Comparison of ENCODE assay signal across 1 cellular context in genomic region chr1:48889615-48890014, GRCh38.
TF ChIP-seq lines count a peak whose summit lies in the region.

No MANE protein-coding gene starts in this region.

TF ChIP-seq in H1, 55 proteins besides CTCF, POLR2A, EP300 and RAD21 (continued from another document):
- TF ChIP-seq CHD7 (IDR thresholded peaks at IDR 0.05; ENCODE audit: insufficient replicate concordance, low read length) (no peak), CBX5 (IDR thresholded peaks at IDR 0.05; ENCODE audit: low read depth, low read length) (no peak), HDAC6 (IDR thresholded peaks at IDR 0.05; ENCODE audit: low read depth, low read length) (no peak), USF2 (IDR thresholded peaks at IDR 0.05; ENCODE audit: low read length) (no peak), RFX5 (IDR thresholded peaks at IDR 0.05; ENCODE audit: borderline replicate concordance, low read depth, low read length) (no peak), JUND (IDR thresholded peaks at IDR 0.05; ENCODE audit: low read length) (no peak)
- TF ChIP-seq, protein P1, sequence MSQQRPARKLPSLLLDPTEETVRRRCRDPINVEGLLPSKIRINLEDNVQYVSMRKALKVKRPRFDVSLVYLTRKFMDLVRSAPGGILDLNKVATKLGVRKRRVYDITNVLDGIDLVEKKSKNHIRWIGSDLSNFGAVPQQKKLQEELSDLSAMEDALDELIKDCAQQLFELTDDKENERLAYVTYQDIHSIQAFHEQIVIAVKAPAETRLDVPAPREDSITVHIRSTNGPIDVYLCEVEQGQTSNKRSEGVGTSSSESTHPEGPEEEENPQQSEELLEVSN (IDR thresholded peaks at IDR 0.05): no peak
